9 cellular contexts compared by ENCODE assay signal in genomic region chr3:188839187-188839695, GRCh38.
"Had no signal": no experiment of that assay in that cellular context is flagged by ENCODE, and none has a peak within 500 bp of the region (broad histone marks: within the 10 kb centered on the region; RNA-seq: fewer than 3 reads in every experiment).

No MANE protein-coding gene starts in this region.

- H3K9me3 ChIP-seq: adrenal gland, gastrocnemius medialis, transverse colon had no signal

- H3K4me2 ChIP-seq: smooth muscle cell had no signal

- H3K4me3 ChIP-seq: adrenal gland, gastrocnemius medialis, smooth muscle cell, transverse colon had no signal

- ATAC-seq: activated CD4-positive, CD25-positive, alpha-beta regulatory T cell treated with anti-CD3 and anti-CD28 coated beads, Interleukin-2, amount 50 U/mL, for 24 hours; gastrocnemius medialis; natural killer cell; right cardiac atrium had no signal

- H3K4me1 ChIP-seq: gastrocnemius medialis had no signal

- DNase-seq: activated naive CD4-positive, alpha-beta T cell treated with anti-CD3 and anti-CD28 coated beads, Interleukin-2, amount 50 U/mL, for 16 hours; adrenal gland; effector memory CD4-positive, alpha-beta T cell; gastrocnemius medialis; natural killer cell; right cardiac atrium; transverse colon had no signal

- H3K27ac ChIP-seq: adrenal gland, gastrocnemius medialis, transverse colon had no signal

- H3K27me3 ChIP-seq: adrenal gland, gastrocnemius medialis, transverse colon had no signal

- H3K36me3 ChIP-seq: adrenal gland, gastrocnemius medialis, transverse colon had no signal
